Comparison of ENCODE assay signal across 8 cellular contexts in the genomic region with DNA sequence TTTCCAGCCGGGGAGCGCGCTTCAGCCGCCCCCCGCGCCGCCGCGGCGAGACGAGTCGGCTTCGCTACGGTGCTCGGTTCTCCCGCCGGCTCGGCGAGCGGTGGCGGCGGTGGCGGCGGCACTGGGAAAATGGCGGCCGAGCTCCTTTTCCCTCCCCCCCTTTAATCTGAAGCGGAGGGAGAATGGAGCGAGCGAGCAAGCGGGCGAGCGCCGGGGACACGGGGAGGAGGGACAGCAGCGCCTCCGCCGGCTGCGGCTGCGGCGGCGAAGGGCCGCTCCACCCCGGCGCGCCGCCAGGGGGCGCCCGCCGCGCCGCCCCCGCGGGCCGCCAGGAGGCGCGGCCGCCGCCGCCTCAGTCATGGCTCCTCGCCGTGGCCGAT. TPM values are rescaled to one million over a fixed set of nuclear protein-coding genes. Genes with fewer than 3 reads are reported as not detected.
A peak's percentile ranks its signal among the peaks of the same experiment; 100 is the strongest.
DNase-seq lines count a peak whose midpoint lies in the region; ATAC-seq lines count a peak whose summit lies in the region.

A gene with protein sequence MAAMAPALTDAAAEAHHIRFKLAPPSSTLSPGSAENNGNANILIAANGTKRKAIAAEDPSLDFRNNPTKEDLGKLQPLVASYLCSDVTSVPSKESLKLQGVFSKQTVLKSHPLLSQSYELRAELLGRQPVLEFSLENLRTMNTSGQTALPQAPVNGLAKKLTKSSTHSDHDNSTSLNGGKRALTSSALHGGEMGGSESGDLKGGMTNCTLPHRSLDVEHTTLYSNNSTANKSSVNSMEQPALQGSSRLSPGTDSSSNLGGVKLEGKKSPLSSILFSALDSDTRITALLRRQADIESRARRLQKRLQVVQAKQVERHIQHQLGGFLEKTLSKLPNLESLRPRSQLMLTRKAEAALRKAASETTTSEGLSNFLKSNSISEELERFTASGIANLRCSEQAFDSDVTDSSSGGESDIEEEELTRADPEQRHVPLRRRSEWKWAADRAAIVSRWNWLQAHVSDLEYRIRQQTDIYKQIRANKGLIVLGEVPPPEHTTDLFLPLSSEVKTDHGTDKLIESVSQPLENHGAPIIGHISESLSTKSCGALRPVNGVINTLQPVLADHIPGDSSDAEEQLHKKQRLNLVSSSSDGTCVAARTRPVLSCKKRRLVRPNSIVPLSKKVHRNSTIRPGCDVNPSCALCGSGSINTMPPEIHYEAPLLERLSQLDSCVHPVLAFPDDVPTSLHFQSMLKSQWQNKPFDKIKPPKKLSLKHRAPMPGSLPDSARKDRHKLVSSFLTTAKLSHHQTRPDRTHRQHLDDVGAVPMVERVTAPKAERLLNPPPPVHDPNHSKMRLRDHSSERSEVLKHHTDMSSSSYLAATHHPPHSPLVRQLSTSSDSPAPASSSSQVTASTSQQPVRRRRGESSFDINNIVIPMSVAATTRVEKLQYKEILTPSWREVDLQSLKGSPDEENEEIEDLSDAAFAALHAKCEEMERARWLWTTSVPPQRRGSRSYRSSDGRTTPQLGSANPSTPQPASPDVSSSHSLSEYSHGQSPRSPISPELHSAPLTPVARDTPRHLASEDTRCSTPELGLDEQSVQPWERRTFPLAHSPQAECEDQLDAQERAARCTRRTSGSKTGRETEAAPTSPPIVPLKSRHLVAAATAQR (N-terminal part only) (minus strand): TSS at position 184 of the 380 bp plus-strand sequence. CDS start 21,286 bp downstream, outside the sequence.

- ATAC-seq in GM18907 (IDR thresholded peaks at IDR 0.05; ENCODE audit: unreplicated experiment), result peak; percentile 67
- ATAC-seq in HG03159 (IDR thresholded peaks at IDR 0.05; ENCODE audit: unreplicated experiment), result peak; percentile 63
- ATAC-seq in activated CD4-positive, CD25-positive, alpha-beta regulatory T cell treated with anti-CD3 and anti-CD28 coated beads, Interleukin-2, amount 50 U/mL, for 24 hours, result peak; percentile 62 to 65

- DNase-seq in AG08395 (ENCODE audit: low spot score) (peak; percentile 98), NCI-H2227 treated with DMSO at 0.1 percent for 48 hours (lab: John Stamatoyannopoulos, UW) (peak; percentile 87), cerebellum (ENCODE audit: low spot score) (peak; percentile 98), kidney glomerular epithelial cell (lab: John Stamatoyannopoulos, UW) (peak; percentile 98)
- peak; percentile 69 to 78 for DNase-seq in stimulated activated CD4-positive, alpha-beta T cell treated with anti-CD3 and anti-CD28 coated beads, Interleukin-1b, Interleukin-23, amount 100 ng/mL, for 1 hour (ENCODE audit: low read depth in 2 of 2)

RNA-seq across cellular contexts. Expression of the gene that starts here (rescaled TPM):
- 197 TPM for total RNA-seq in cerebellum

Comparison
In these comparisons a context has a peak if more than half of its experiments do, and no peak if none do; other contexts are left out.
1. Peak in every context shown above with its lines: DNase-seq and ATAC-seq.